ENCODE assay signal across 8 cellular contexts in genomic region chr12:6891637-6892036, GRCh38. TPM values are rescaled to one million over a fixed set of nuclear protein-coding genes. Genes with fewer than 3 reads are reported as not detected.
DNase-seq lines count a peak whose midpoint lies in the region; ATAC-seq and TF ChIP-seq lines count a peak whose summit lies in the region.

No MANE protein-coding gene starts in this region.

- H3K4me3 Mint-ChIP-seq in T-helper 2 cell treated with Interferon-gamma antibody and Interleukin-4, amounts not matched to agents 5 μg/mL and 100 μg/mL, for 36 hours, result peak overlapping the region; percentile 84
- H3K4me3 Mint-ChIP-seq in WTC11, result peak overlapping the region; percentile 60

- POLR2A ChIA-PET in WTC11 (lab: Charles Lee), result interaction anchor here (0.8 to 2.1 kb wide), 12 partner anchors 11 to 168 kb away, joined by 3 to 32 read pairs (median 4); partner anchors contain the start of genes C12orf57, CDCA3, COPS7A and LRRC23

- H3K27ac Mint-ChIP-seq in T-helper 2 cell treated with Interferon-gamma antibody and Interleukin-4, amounts not matched to agents 5 μg/mL and 100 μg/mL, for 36 hours, result peak overlapping the region; percentile 88
- peak overlapping the region; percentile 39 for H3K27ac Mint-ChIP-seq in WTC11

- H3K4me1 Mint-ChIP-seq in T-helper 2 cell treated with Interferon-gamma antibody and Interleukin-4, amounts not matched to agents 5 μg/mL and 100 μg/mL, for 36 hours (ENCODE audit: low read depth), result peaks cover 12% of the 10 kb centered on the region
- peaks cover 28% of the 10 kb centered on the region for H3K4me1 Mint-ChIP-seq in WTC11

- CTCF ChIA-PET in WTC11 (lab: Charles Lee), result interaction anchor here (0.5 to 3.6 kb wide), 28 partner anchors 8 to 1116 kb away, joined by 3 to 83 read pairs (median 5); partner anchors contain the start of genes C12orf57, C1RL, C1S and CDCA3

- no peaks in the 10 kb centered on the region for H3K27me3 Mint-ChIP-seq in T-helper 2 cell treated with Interferon-gamma antibody and Interleukin-4, amounts not matched to agents 5 μg/mL and 100 μg/mL, for 36 hours (ENCODE audit: low read depth)
- peaks cover 4% of the 10 kb centered on the region; the same call in 1 of the 2 replicates for H3K27me3 Mint-ChIP-seq in WTC11 (ENCODE audit: low read depth)

- no peak for DNase-seq in T-helper 2 cell treated with Interferon-gamma antibody and Interleukin-4, amounts not matched to agents 5 μg/mL and 100 μg/mL, for 36 hours (ENCODE audit: low spot score)
- no peak for DNase-seq in T-helper 2 cell
- no peak for DNase-seq in WTC11 (ENCODE audit: low spot score)
- no peak for DNase-seq in left cardiac atrium
- DNase-seq in effector CD4-positive, alpha-beta T cell, result no peak
- DNase-seq in DMS 273 treated with DMSO at 0.1 percent for 48 hours (lab: John Stamatoyannopoulos, UW), result no peak

- peak overlapping the region; percentile 40 to 99 (median 89) for H3K27ac ChIP-seq in skin epidermis

- no peaks in the 10 kb centered on the region for H3K9me3 Mint-ChIP-seq in T-helper 2 cell treated with Interferon-gamma antibody and Interleukin-4, amounts not matched to agents 5 μg/mL and 100 μg/mL, for 36 hours
- no peaks in the 10 kb centered on the region for H3K9me3 Mint-ChIP-seq in WTC11

- intact Hi-C loops in left cardiac atrium (cut with DNase I), result loop anchor here in 1 of 2 donors (2.0 kb wide), 1 partner anchor 19 kb away; the partner anchor contains the start of gene SPSB2

- no peak for TF ChIP-seq CTCF in WTC11 (IDR thresholded peaks at IDR 0.05)

- H3K36me3 Mint-ChIP-seq in T-helper 2 cell treated with Interferon-gamma antibody and Interleukin-4, amounts not matched to agents 5 μg/mL and 100 μg/mL, for 36 hours (ENCODE audit: low read depth), result peaks cover 2% of the 10 kb centered on the region
- H3K36me3 Mint-ChIP-seq in WTC11, result no peaks in the 10 kb centered on the region

- ATAC-seq in WTC11, result no peak
- peak; percentile 0 to 7 for ATAC-seq in left cardiac atrium
- no peak for ATAC-seq in GM18858 (IDR thresholded peaks at IDR 0.05; ENCODE audit: unreplicated experiment)

- H3K4me3 ChIP-seq in skin epidermis, result peak overlapping the region; percentile 28 to 44 (median 33)

TF ChIP-seq in WTC11, 78 proteins besides CTCF, POLR2A, EP300 and RAD21:
- TF ChIP-seq HMGXB4 (CRISPR knock-in tag; IDR thresholded peaks at IDR 0.05) (no peak), TEAD1 (CRISPR knock-in tag; IDR thresholded peaks at IDR 0.05) (no peak), ZBTB21 (CRISPR knock-in tag; IDR thresholded peaks at IDR 0.05; ENCODE audit: borderline replicate concordance) (no peak), OVOL2 (CRISPR knock-in tag; IDR thresholded peaks at IDR 0.05; ENCODE audit: borderline replicate concordance) (no peak), SMAD4 (CRISPR knock-in tag; IDR thresholded peaks at IDR 0.05) (no peak), GRHL2 (CRISPR knock-in tag; IDR thresholded peaks at IDR 0.05; ENCODE audit: insufficient replicate concordance, severe bottlenecking) (no peak), RELA (CRISPR knock-in tag; IDR thresholded peaks at IDR 0.05; ENCODE audit: borderline replicate concordance) (no peak), MAX (CRISPR knock-in tag; IDR thresholded peaks at IDR 0.05) (no peak)
- TF ChIP-seq, protein P1, sequence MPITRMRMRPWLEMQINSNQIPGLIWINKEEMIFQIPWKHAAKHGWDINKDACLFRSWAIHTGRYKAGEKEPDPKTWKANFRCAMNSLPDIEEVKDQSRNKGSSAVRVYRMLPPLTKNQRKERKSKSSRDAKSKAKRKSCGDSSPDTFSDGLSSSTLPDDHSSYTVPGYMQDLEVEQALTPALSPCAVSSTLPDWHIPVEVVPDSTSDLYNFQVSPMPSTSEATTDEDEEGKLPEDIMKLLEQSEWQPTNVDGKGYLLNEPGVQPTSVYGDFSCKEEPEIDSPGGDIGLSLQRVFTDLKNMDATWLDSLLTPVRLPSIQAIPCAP (CRISPR knock-in tag; IDR thresholded peaks at IDR 0.05), result no peak

RNA-seq across cellular contexts. Expression of gene LRRC23, which starts 13.0 kb away (rescaled TPM):
- total RNA-seq in WTC11 (2021) (3.1 to 5.3 TPM (median 4.9 TPM) in 3 replicates), left cardiac atrium (10 to 100 TPM in 1 of 2 donors, 1 to 10 TPM in 1; 8.1 to 10.5 TPM)

RNA-seq across cellular contexts. Expression of gene SPSB2, which starts 18.5 kb away (rescaled TPM):
- total RNA-seq in WTC11 (2021), result 21.2 to 25.5 TPM (median 22.7 TPM) in 3 replicates
- total RNA-seq in left cardiac atrium, result 1 to 10 TPM; 3.7 to 4.1 TPM

RNA-seq across cellular contexts. Expression of gene ENO2, which starts 22.7 kb away (rescaled TPM):
- total RNA-seq in WTC11 (2021), result 118 to 170 TPM (median 165 TPM) in 3 replicates
- 10 to 100 TPM; 12.8 to 24.9 TPM for total RNA-seq in left cardiac atrium

RNA-seq across cellular contexts. Expression of gene TPI1, which starts 24.3 kb away (rescaled TPM):
- total RNA-seq in WTC11 (2021) (1,045 to 1,242 TPM (median 1,195 TPM) in 3 replicates), left cardiac atrium (100 to 1,000 TPM; 642 to 858 TPM)

RNA-seq across cellular contexts. Expression of gene ATN1, which starts 36.1 kb away (rescaled TPM):
- 80.0 to 87.1 TPM (median 80.5 TPM) in 3 replicates for total RNA-seq in WTC11 (2021)
- total RNA-seq in left cardiac atrium, result 10 to 100 TPM; 75.3 to 83.1 TPM

Comparison
In these comparisons a context has a peak if more than half of its experiments do, and no peak if none do; other contexts are left out.
1. ATAC-seq: peak in left cardiac atrium (2 of 2); none in WTC11 (single experiment) and GM18858 (single experiment).